ENCODE assay signal across 10 cellular contexts in the genomic region with DNA sequence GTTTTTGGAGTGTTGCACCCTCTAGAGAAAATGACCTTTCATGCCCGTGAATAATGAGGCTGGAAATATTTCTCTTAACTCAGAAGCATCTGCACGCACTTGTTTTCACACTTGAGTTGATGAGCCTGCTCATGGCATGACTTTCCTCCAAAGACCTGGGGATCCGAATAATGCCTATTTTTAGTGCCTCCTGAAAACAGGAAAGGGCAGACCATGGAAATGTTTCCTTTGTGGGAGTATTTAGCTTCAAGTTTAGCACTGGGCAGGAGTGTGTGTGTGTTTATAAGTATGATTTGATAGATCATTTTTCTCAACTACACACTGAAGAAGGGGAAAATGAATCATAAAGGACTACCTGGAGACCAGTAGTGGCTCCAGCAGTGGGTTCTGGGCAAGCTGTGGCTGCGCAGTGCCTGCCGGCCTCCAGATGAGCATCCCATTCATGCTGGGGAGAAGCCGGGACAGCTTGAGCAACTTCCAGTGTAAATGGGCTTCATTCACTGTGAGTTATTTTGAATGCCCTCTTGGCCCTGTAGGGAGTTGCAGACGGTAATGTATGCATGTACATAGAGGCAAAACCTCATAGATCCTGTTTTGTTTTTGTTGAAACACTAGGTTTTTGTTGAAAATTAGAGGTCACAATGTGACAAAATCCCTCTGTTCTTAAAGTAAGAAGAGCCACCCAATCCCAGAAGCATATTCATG.
"Had no signal": no experiment of that assay in that cellular context is flagged by ENCODE, and none has a peak within 500 bp of the region (broad histone marks: within the 10 kb centered on the region; RNA-seq: fewer than 3 reads in every experiment).

No MANE protein-coding gene starts in this region.

- DNase-seq: activated B cell treated with CpG ODN at 0.5 μM for 24 hours; activated CD4-positive, alpha-beta memory T cell treated with anti-CD3 and anti-CD28 coated beads, Interleukin-2, amount 10 ng/mL, durations not matched to agents 7 days and 5 days; activated CD4-positive, alpha-beta T cell treated with anti-CD3 and anti-CD28 coated beads for 4 hours; activated CD8-positive, alpha-beta memory T cell treated with anti-CD3 and anti-CD28 coated beads, Interleukin-2, amount 10 ng/mL, durations not matched to agents 7 days and 5 days; activated naive CD4-positive, alpha-beta T cell treated with Interleukin-2 at 50 U/mL for 16 hours; activated naive CD8-positive, alpha-beta T cell treated with anti-CD3 and anti-CD28 coated beads, Interleukin-2, amount 10 ng/mL, durations not matched to agents 7 days and 5 days; foreskin keratinocyte; heart left ventricle; kidney glomerular epithelial cell; stimulated activated naive CD8-positive, alpha-beta T cell treated with anti-CD3 and anti-CD28 coated beads, Interleukin-15, Interleukin-2, amounts not matched to agents 100 U/mL and 50 U/mL, for 24 hours had no signal
